In the genomic region with DNA sequence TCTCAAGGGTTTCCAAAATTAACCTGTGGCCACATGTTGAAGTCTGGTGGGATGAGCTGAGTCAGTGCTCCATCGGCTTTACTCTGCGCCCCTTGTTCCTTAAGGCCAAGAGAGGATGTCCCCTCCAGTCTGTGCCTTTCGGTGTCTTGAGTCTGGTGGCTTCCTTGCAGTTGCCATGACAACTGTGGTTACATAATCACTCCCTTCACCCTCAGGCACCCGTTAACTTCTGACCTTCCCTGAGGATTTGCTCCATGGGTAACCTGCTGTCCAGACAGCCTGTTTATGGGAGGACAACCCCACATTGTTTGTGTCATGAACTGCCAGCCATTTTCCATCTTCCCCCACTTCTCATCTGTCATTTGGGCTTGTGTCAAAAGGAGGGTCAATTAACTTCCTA, we compare ENCODE assay signal across 30 cellular contexts.
"Had no signal": no experiment of that assay in that cellular context is flagged by ENCODE, and none has a peak within 500 bp of the region (broad histone marks: within the 10 kb centered on the region; RNA-seq: fewer than 3 reads in every experiment).

No MANE protein-coding gene starts in this region.

- H3K4me2 ChIP-seq: KMS-11 had no signal

- H3K4me3 ChIP-seq: cardiac muscle cell, Peyer's patch, SK-N-MC had no signal

- H3K4me1 ChIP-seq: Peyer's patch had no signal

- H3K9me3 ChIP-seq: Peyer's patch had no signal

- DNase-seq: activated CD4-positive, alpha-beta T cell treated with anti-CD3 and anti-CD28 coated beads, Interleukin-2, amount 10 ng/mL, durations not matched to agents 24 days and 14 days; activated CD4-positive, alpha-beta T cell treated with anti-CD3 and anti-CD28 coated beads, Interleukin-2, amount 50 U/mL, for 4 hours; activated CD8-positive, alpha-beta T cell treated with anti-CD3 and anti-CD28 coated beads for 36 hours; activated effector memory CD4-positive, alpha-beta T cell treated with anti-CD3 and anti-CD28 coated beads, Interleukin-2, amount 50 U/mL, for 16 hours; activated naive CD4-positive, alpha-beta T cell; activated naive CD4-positive, alpha-beta T cell treated with anti-CD3 and anti-CD28 coated beads, Interleukin-2, amount 50 U/mL, for 16 hours; activated naive CD8-positive, alpha-beta T cell treated with anti-CD3 and anti-CD28 coated beads for 36 hours; activated T-cell treated with anti-CD3 and anti-CD28 coated beads, Interleukin-2, amount 50 U/mL, for 1 hour; activated T-cell treated with anti-CD3 and anti-CD28 coated beads, Interleukin-2, amount 50 U/mL, for 72 hours; amniotic stem cell; aorta; brain microvascular endothelial cell; MM.1S; MV-4-11; NCI-H1092 treated with DMSO at 0.1 percent for 48 hours; NCI-H1694; NCI-H1930; NCI-H2081 treated with DMSO at 0.1 percent for 48 hours; NCI-H510A; NCI-H526; PC-3; Peyer's patch; Right ventricle myocardium superior; T1000 had no signal

- FAIRE-seq: TTC549 had no signal

- H3K9ac ChIP-seq: KMS-11 had no signal

- ATAC-seq: activated CD8-positive, alpha-beta T cell treated with anti-CD3 and anti-CD28 coated beads for 36 hours; activated T-cell treated with anti-CD3 and anti-CD28 coated beads, Interleukin-2, amount 50 U/mL, for 72 hours; activated T-helper 17 cell treated with anti-CD3 and anti-CD28 coated beads, Interleukin-2, amount 50 U/mL, for 72 hours; PC-3 had no signal

- H3K36me3 ChIP-seq: brain microvascular endothelial cell, cardiac muscle cell, Peyer's patch had no signal

- H3K27ac ChIP-seq: brain microvascular endothelial cell, cardiac muscle cell, KMS-11, Peyer's patch, RWPE1, SK-N-MC had no signal

- H3K27me3 ChIP-seq: brain microvascular endothelial cell, cardiac muscle cell, Peyer's patch had no signal
